Comparison of ENCODE assay signal across 25 cellular contexts in the genomic region with DNA sequence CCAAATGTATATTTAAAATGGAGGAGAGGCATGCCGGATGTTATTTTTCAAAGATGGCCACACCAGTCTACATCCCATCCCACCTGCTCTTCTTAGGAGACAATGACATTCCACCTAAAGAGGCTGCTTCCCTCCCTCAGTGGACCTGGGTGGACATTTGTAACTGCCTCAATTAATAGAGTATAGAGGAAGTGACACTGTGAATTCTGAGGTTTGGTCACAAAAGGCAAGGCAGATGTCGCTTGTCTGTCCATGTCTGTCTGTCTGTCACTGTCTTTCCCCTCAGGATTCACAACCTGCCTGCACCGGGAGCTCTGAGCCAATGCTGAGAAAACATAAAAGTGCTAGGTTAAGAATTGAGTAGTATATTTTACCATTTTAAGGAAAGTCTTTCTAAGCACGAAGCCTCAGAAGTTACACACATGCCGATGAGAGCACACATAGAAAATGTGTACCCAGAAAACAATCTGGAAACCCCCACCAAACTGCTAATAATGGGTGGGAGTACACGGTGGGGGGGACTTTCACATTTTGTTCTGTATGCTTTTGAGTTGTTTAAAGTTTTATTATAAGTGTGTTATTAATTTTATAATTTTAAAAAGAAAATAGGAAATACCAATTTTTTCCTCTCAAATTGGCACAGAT. TPM values are rescaled to one million over a fixed set of nuclear protein-coding genes. Genes with fewer than 3 reads are reported as not detected.
DNase-seq lines count a peak whose midpoint lies in the region; ATAC-seq, FAIRE-seq and TF ChIP-seq lines count a peak whose summit lies in the region.
"Had no signal": no experiment of that assay in that cellular context is flagged by ENCODE, and none has a peak within 500 bp of the region (broad histone marks: within the 10 kb centered on the region; RNA-seq: fewer than 3 reads in every experiment).

No MANE protein-coding gene starts in this region.

- CTCF ChIA-PET in K562 (lab: Yijun Ruan, JAX; ENCODE audit: low intra/inter-chr PET ratio) = no interaction called here

- H3K79me2 ChIP-seq in Karpas-422 (ENCODE audit: low read length) (peaks cover 92% of the 10 kb centered on the region), K562 (ENCODE audit: control insufficient read depth, insufficient read depth, low read length) (peaks cover 81% of the 10 kb centered on the region), neural progenitor cell (ENCODE audit: low read depth) (peaks cover 98% of the 10 kb centered on the region)

- peaks cover 24% of the 10 kb centered on the region for H3K4me1 Mint-ChIP-seq in neural progenitor cell

- no peak overlapping the region for H2AFZ ChIP-seq in Karpas-422 (ENCODE audit: low read length)
- H2AFZ ChIP-seq in K562 (ENCODE audit: low read depth, low read length) = no peak overlapping the region
- H2AFZ ChIP-seq in neural progenitor cell (replicated peaks) = no peak overlapping the region
- H2AFZ ChIP-seq: PC-9 had no signal

- peaks cover 13% of the 10 kb centered on the region for H3K36me3 Mint-ChIP-seq in neural progenitor cell

- intact Hi-C loops in K562 (cut with micrococcal nuclease) = no loop called here

- no peak for FAIRE-seq in K562 (lab: Jason Lieb, UNC)

- H3K4me3 Mint-ChIP-seq in neural progenitor cell = no peak overlapping the region
- H3K4me3 Mint-ChIP-seq: activated naive CD4-positive, alpha-beta T cell treated with anti-CD3 and anti-CD28 coated beads for 36 hours; stimulated activated naive B cell treated with anti-CD40 and anti-IgM and Interleukin-4, amounts not matched to agents 10 μg/mL and 1 μg/mL and 100 μg/mL, for 72 hours; T-helper 2 cell treated with Interferon-gamma antibody and Interleukin-4, amounts not matched to agents 5 μg/mL and 100 μg/mL, for 36 hours had no signal

- no peak for TF ChIP-seq EP300 in K562 (IDR thresholded peaks at IDR 0.05; ENCODE audit: low read length)

- H3K9ac ChIP-seq in Karpas-422 (ENCODE audit: low read length) (no peak overlapping the region), K562 (ENCODE audit: insufficient read depth in 1 of 2, low read depth in 2 of 2, low read length in 2 of 2) (peak overlapping the region in 1 of 2 experiments; percentile 0; a peak in 1 of 4 replicates), neural progenitor cell (no peak overlapping the region)
- H3K9ac ChIP-seq: BLaER1 treated with 17β-estradiol and CSF1 and Interleukin-3, amounts not matched to agents 10 nM and 100 nM had no signal

- no peak for TF ChIP-seq POLR2A in K562 (conservative IDR thresholded peaks at IDR 0.05)

- H3F3A ChIP-seq in neural progenitor cell (ENCODE audit: low read depth) = peaks cover 2% of the 10 kb centered on the region

- ATAC-seq in GM18909 (IDR thresholded peaks at IDR 0.05; ENCODE audit: poor library complexity, unreplicated experiment) = peak; percentile 55
- ATAC-seq in K562 = peak; percentile 40; the same call in 2 of the 3 replicates
- ATAC-seq: gastroesophageal sphincter; Right ventricle myocardium inferior; stimulated activated naive B cell treated with anti-CD40 and anti-IgM and Interleukin-4, amounts not matched to agents 10 μg/mL and 1 μg/mL and 100 μg/mL, for 72 hours had no signal

- H3K4me2 ChIP-seq in Karpas-422 (ENCODE audit: low read depth, low read length, poor library complexity, severe bottlenecking) (peak overlapping the region; percentile 24), K562 (ENCODE audit: insufficient read depth, low read length) (no peak overlapping the region), neural progenitor cell (no peak overlapping the region)
- H3K4me2 ChIP-seq: PC-9 had no signal

- no peaks in the 10 kb centered on the region for H3K9me3 Mint-ChIP-seq in neural progenitor cell
- H3K9me3 Mint-ChIP-seq: activated naive CD4-positive, alpha-beta T cell treated with anti-CD3 and anti-CD28 coated beads for 36 hours; T-helper 2 cell treated with Interferon-gamma antibody and Interleukin-4, amounts not matched to agents 5 μg/mL and 100 μg/mL, for 36 hours had no signal

- H3K9me1 ChIP-seq in K562 (ENCODE audit: control insufficient read depth, insufficient read depth, low read length) = no peaks in the 10 kb centered on the region

- POLR2A ChIA-PET in K562 (lab: Yijun Ruan, JAX) = no interaction called here

- H3K4me1 ChIP-seq in Karpas-422 (ENCODE audit: low read length) (peaks cover 41% of the 10 kb centered on the region), K562 (replicated peaks in 1 of 2; ENCODE audit: control insufficient read depth in 2 of 2, insufficient read depth in 2 of 2, low read length in 2 of 2) (peaks cover 0 to 4% of the 10 kb centered on the region in 2 experiments; a peak in 2 of 5 replicates), neural progenitor cell (peaks cover 31% of the 10 kb centered on the region)
- H3K4me1 ChIP-seq: Caco-2, colonic mucosa had no signal

- WGBS in K562 (ENCODE audit: insufficient coverage, low coverage, missing lambda C conversion rate) = 72% methylated on average over 6 of the region's 6 CpGs

- no peaks in the 10 kb centered on the region for H3K9me2 ChIP-seq in Karpas-422 (replicated peaks; ENCODE audit: insufficient read depth, low read length)

- H3K27ac ChIP-seq in Karpas-422 (ENCODE audit: low read length) (no peak overlapping the region), K562 (ENCODE audit: extremely low read depth, low read depth, low read length) (no peak overlapping the region), neural progenitor cell (peak overlapping the region; percentile 13)
- H3K27ac ChIP-seq: BLaER1 treated with 17β-estradiol and CSF1 and Interleukin-3, amounts not matched to agents 10 nM and 100 nM; breast epithelium; colonic mucosa; gastroesophageal sphincter; PC-9; suprapubic skin had no signal

- peaks cover 17% of the 10 kb centered on the region for H3K36me3 ChIP-seq in Karpas-422 (ENCODE audit: insufficient read depth, low read length)
- peaks cover 14% of the 10 kb centered on the region for H3K36me3 ChIP-seq in K562 (ENCODE audit: control insufficient read depth, insufficient read depth, low read length)
- peaks cover 16% of the 10 kb centered on the region for H3K36me3 ChIP-seq in neural progenitor cell
- H3K36me3 ChIP-seq: breast epithelium, colonic mucosa had no signal

- H3K27me3 ChIP-seq in Karpas-422 (ENCODE audit: low read length) (no peaks in the 10 kb centered on the region), K562 (ENCODE audit: control insufficient read depth in 2 of 2, insufficient read depth in 2 of 2, low read length in 2 of 2) (no peaks in the 10 kb centered on the region), neural progenitor cell (no peaks in the 10 kb centered on the region)
- H3K27me3 ChIP-seq: BLaER1 treated with 17β-estradiol and CSF1 and Interleukin-3, amounts not matched to agents 10 nM and 100 nM; breast epithelium; colonic mucosa; gastroesophageal sphincter; suprapubic skin had no signal

- BruUV-seq in K562 (replicated peaks; lab: Mats Ljungman, UMichigan) = no TSS peak

- peak overlapping the region; percentile 72 for H3K27ac Mint-ChIP-seq in neural progenitor cell
- H3K27ac Mint-ChIP-seq: activated naive CD4-positive, alpha-beta T cell treated with anti-CD3 and anti-CD28 coated beads for 36 hours; stimulated activated naive B cell treated with anti-CD40 and anti-IgM and Interleukin-4, amounts not matched to agents 10 μg/mL and 1 μg/mL and 100 μg/mL, for 72 hours; T-helper 2 cell treated with Interferon-gamma antibody and Interleukin-4, amounts not matched to agents 5 μg/mL and 100 μg/mL, for 36 hours had no signal

- no peaks in the 10 kb centered on the region for H3K9me3 ChIP-seq in Karpas-422 (ENCODE audit: low read length)
- H3K9me3 ChIP-seq in K562 (replicated peaks; ENCODE audit: control insufficient read depth, insufficient read depth, low read depth, low read length) = no peaks in the 10 kb centered on the region
- H3K9me3 ChIP-seq in neural progenitor cell (ENCODE audit: low read depth) = no peaks in the 10 kb centered on the region
- H3K9me3 ChIP-seq: breast epithelium, Caco-2, colonic mucosa, gastroesophageal sphincter, suprapubic skin had no signal

- TF ChIP-seq CTCF in K562 (IDR thresholded peaks at IDR 0.05 in 2 of 3, conservative IDR thresholded peaks at IDR 0.05 in 1 of 3; ENCODE audit: insufficient read depth in 2 of 3, low read depth in 1 of 3, low read length in 3 of 3) (no peak), neural progenitor cell (IDR thresholded peaks at IDR 0.05) (no peak)

- H4K20me1 ChIP-seq in Karpas-422 (ENCODE audit: insufficient read depth, low read depth, low read length) (no peaks in the 10 kb centered on the region), K562 (replicated peaks; ENCODE audit: control insufficient read depth, insufficient read depth, low read length) (0 out of 2 replicates have a peak, but pooled peaks cover 3% of the 10 kb centered on the region), neural progenitor cell (ENCODE audit: low read depth) (peaks cover 93% of the 10 kb centered on the region)

- TF ChIP-seq RAD21 in K562 (CRISPR knock-in tag; conservative IDR thresholded peaks at IDR 0.05 in 1 of 2, IDR thresholded peaks at IDR 0.05 in 1 of 2) = no peak

- in situ Hi-C loops in K562 (cut with MboI) = no loop called here

- H3K27me3 Mint-ChIP-seq in neural progenitor cell (ENCODE audit: insufficient read depth, low read depth) = no peaks in the 10 kb centered on the region
- H3K27me3 Mint-ChIP-seq: stimulated activated naive B cell treated with anti-CD40 and anti-IgM and Interleukin-4, amounts not matched to agents 10 μg/mL and 1 μg/mL and 100 μg/mL, for 72 hours had no signal

- DNase-seq in Karpas-422 (no peak), K562 (ENCODE audit: extremely low read depth in 1 of 4, low spot score in 3 of 4) (no peak), neural progenitor cell (ENCODE audit: low spot score) (no peak), NCI-H2196 treated with DMSO at 0.1 percent for 48 hours (lab: John Stamatoyannopoulos, UW; ENCODE audit: unreplicated experiment) (no peak), nucleus accumbens (lab: John Stamatoyannopoulos, UW) (no peak), dedifferentiated amniotic fluid mesenchymal stem cell (ENCODE audit: extremely low spot score) (no peak)
- DNase-seq: activated CD4-positive, alpha-beta T cell treated with anti-CD3 and anti-CD28 coated beads, Interleukin-2, amount 50 U/mL, for 4 hours; activated naive CD4-positive, alpha-beta T cell treated with anti-CD3 and anti-CD28 coated beads for 36 hours; Caco-2; colonic mucosa; DND-41; HCEC 1CT; hippocampal formation; NCI-H1436; NCI-H446 treated with DMSO at 0.1 percent for 48 hours; PC-9; stimulated activated CD4-positive, alpha-beta T cell treated with anti-CD3 and anti-CD28 coated beads, Interleukin-15, amount 100 ng/mL, for 24 hours; stimulated activated naive B cell treated with anti-CD40 and anti-IgM and Interleukin-4, amounts not matched to agents 10 μg/mL and 1 μg/mL and 100 μg/mL, for 72 hours had no signal

- H3K4me3 ChIP-seq in Karpas-422 (ENCODE audit: low read length) (no peak overlapping the region), K562 (no peak overlapping the region), neural progenitor cell (no peak overlapping the region)
- H3K4me3 ChIP-seq: BLaER1 treated with 17β-estradiol and CSF1 and Interleukin-3, amounts not matched to agents 10 nM and 100 nM; breast epithelium; colonic mucosa; gastroesophageal sphincter; PC-9; suprapubic skin had no signal

RNA-seq across cellular contexts. Expression of a gene that starts 21.0 kb away (rescaled TPM):
- total RNA-seq in Karpas-422 (2014; rRNA removed; shearing (Covaris generic); ENCODE audit: low replicate concordance) = 40.4 and 56.2 TPM in 2 replicates
- total RNA-seq in K562 (2011; cell fraction: chromatin; rRNA removed; ENCODE audit: low replicate concordance) = 30.5 and 81.2 TPM in 2 replicates
- 12.3 and 17.6 TPM in 2 replicates for total RNA-seq in K562 (2011; cell fraction: nucleolus; rRNA removed)
- 29.3 and 33.4 TPM in 2 replicates for total RNA-seq in K562 (2011; cell fraction: nucleoplasm; rRNA removed)
- total RNA-seq in K562 (2014; rRNA removed) (21.3 and 23.2 TPM in 2 replicates), K562 (2014; rRNA removed; fragmentation: Illumina TruSeq; extraction: Trizol) (43.8 and 51.7 TPM in 2 replicates), K562 (2015; rRNA removed; fragmentation: Illumina TruSeq; extraction: Trizol) (32.8 and 34.8 TPM in 2 replicates), K562 (2021) (37.1 and 42.8 TPM in 2 replicates), neural progenitor cell (ENCODE audit: low replicate concordance) (83.8 and 112 TPM in 2 replicates)
- polyA plus RNA-seq in K562 (2011; rRNA removed) (25.7 and 35.1 TPM in 2 replicates), K562 (2014; fragmentation: Illumina TruSeq; extraction: Trizol) (19.5 and 21.3 TPM in 2 replicates), K562 (2014; fragmentation: Nextera tagmentation; extraction: Ambion mirVana) (1 to 10 TPM; 7.2 to 7.6 TPM), K562 (2014; rRNA removed) (9.7 and 10.3 TPM in 2 replicates)
- 5.4 and 13.4 TPM in 2 replicates for polyA plus RNA-seq in K562 (2011; cell fraction: cytosol; rRNA removed)
- polyA plus RNA-seq in K562 (2011; cell fraction: nucleus; rRNA removed) = 19.0 and 25.8 TPM in 2 replicates
- 19.3 and 21.7 TPM in 2 replicates for polyA plus RNA-seq in K562 (2012)
- 264 and 284 TPM in 2 replicates for polyA minus RNA-seq in K562 (2011; rRNA and poly(A)+ RNA removed)
- polyA minus RNA-seq in K562 (2011; cell fraction: cytosol; rRNA and poly(A)+ RNA removed) = 62.5 and 81.2 TPM in 2 replicates
- polyA minus RNA-seq in K562 (2011; cell fraction: nucleus; rRNA and poly(A)+ RNA removed) = 16.8 and 43.3 TPM in 2 replicates

RNA-seq across cellular contexts. Expression of a gene that starts 57.0 kb away (rescaled TPM):
- 64.2 and 142 TPM in 2 replicates for total RNA-seq in Karpas-422 (2014; rRNA removed; shearing (Covaris generic); ENCODE audit: low replicate concordance)
- total RNA-seq in K562 (2011; cell fraction: chromatin; rRNA removed; ENCODE audit: low replicate concordance) = 70.5 and 110 TPM in 2 replicates
- 48.2 and 53.4 TPM in 2 replicates for total RNA-seq in K562 (2011; cell fraction: nucleolus; rRNA removed)
- 85.0 and 108 TPM in 2 replicates for total RNA-seq in K562 (2011; cell fraction: nucleoplasm; rRNA removed)
- 14.8 and 17.7 TPM in 2 replicates for total RNA-seq in K562 (2014; rRNA removed)
- 25.2 and 27.9 TPM in 2 replicates for total RNA-seq in K562 (2014; rRNA removed; fragmentation: Illumina TruSeq; extraction: Trizol)
- total RNA-seq in K562 (2015; rRNA removed; fragmentation: Illumina TruSeq; extraction: Trizol) = 23.1 and 24.6 TPM in 2 replicates
- 19.4 and 20.7 TPM in 2 replicates for total RNA-seq in K562 (2021)
- polyA plus RNA-seq in K562 (2011; rRNA removed) = 35.2 and 38.8 TPM in 2 replicates
- 9.2 and 15.7 TPM in 2 replicates for polyA plus RNA-seq in K562 (2011; cell fraction: cytosol; rRNA removed)
- 71.2 and 105 TPM in 2 replicates for polyA plus RNA-seq in K562 (2011; cell fraction: nucleus; rRNA removed)
- polyA plus RNA-seq in K562 (2012) = 19.2 and 35.7 TPM in 2 replicates
- 14.4 and 18.1 TPM in 2 replicates for polyA plus RNA-seq in K562 (2014; fragmentation: Illumina TruSeq; extraction: Trizol)
- 1 to 10 TPM; 6.3 to 8.1 TPM for polyA plus RNA-seq in K562 (2014; fragmentation: Nextera tagmentation; extraction: Ambion mirVana)
- 28.0 and 31.4 TPM in 2 replicates for polyA plus RNA-seq in K562 (2014; rRNA removed)
- polyA minus RNA-seq in K562 (2011; rRNA and poly(A)+ RNA removed) = 20.7 and 23.9 TPM in 2 replicates
- 6.7 and 13.5 TPM in 2 replicates for polyA minus RNA-seq in K562 (2011; cell fraction: cytosol; rRNA and poly(A)+ RNA removed)
- polyA minus RNA-seq in K562 (2011; cell fraction: nucleus; rRNA and poly(A)+ RNA removed) = 36.8 and 48.9 TPM in 2 replicates
- total RNA-seq in neural progenitor cell (ENCODE audit: low replicate concordance) = 13.5 and 21.0 TPM in 2 replicates
